ENCODE assay signal across 10 cellular contexts in genomic region chr1:150006881-150007401, GRCh38. TPM values are rescaled to one million over a fixed set of nuclear protein-coding genes. Genes with fewer than 3 reads are reported as not detected.
DNase-seq lines count a peak whose midpoint lies in the region; ATAC-seq and TF ChIP-seq lines count a peak whose summit lies in the region.
"Had no signal": no experiment of that assay in that cellular context is flagged by ENCODE, and none has a peak within 500 bp of the region (broad histone marks: within the 10 kb centered on the region; RNA-seq: fewer than 3 reads in every experiment).

No MANE protein-coding gene starts in this region.

- H3K4me1 ChIP-seq in IMR-90 (ENCODE audit: control insufficient read depth, insufficient read depth, low read length) (peaks cover 13% of the 10 kb centered on the region), sigmoid colon (peaks cover 0 to 71% (median 50%) of the 10 kb centered on the region in 4 donors), left ventricle myocardium inferior (peaks cover 63% of the 10 kb centered on the region)

- no peak for TF ChIP-seq CTCF in IMR-90 (conservative IDR thresholded peaks at IDR 0.05; ENCODE audit: low read depth, low read length)
- no peak for TF ChIP-seq CTCF in sigmoid colon (IDR thresholded peaks at IDR 0.05)
- TF ChIP-seq CTCF in left ventricle myocardium inferior (IDR thresholded peaks at IDR 0.05; ENCODE audit: borderline replicate concordance) = no peak

- no peak overlapping the region for H4K8ac ChIP-seq in IMR-90 (ENCODE audit: low read depth in 2 of 2, low read length in 2 of 2)

- H3K36me3 ChIP-seq in IMR-90 (ENCODE audit: control insufficient read depth, insufficient read depth, low read length) (peaks cover 7% of the 10 kb centered on the region), sigmoid colon (peaks cover 0 to 22% (median 2%) of the 10 kb centered on the region in 4 donors), left ventricle myocardium inferior (peaks cover 15% of the 10 kb centered on the region)

- peak overlapping the region; percentile 11 for H2BK5ac ChIP-seq in IMR-90 (ENCODE audit: low read depth, low read length, poor library complexity, severe bottlenecking)

- H3K14ac ChIP-seq in IMR-90 (replicated peaks; ENCODE audit: low read depth, low read length) = peak overlapping the region; percentile 1; the same call in 1 of the 2 replicates

- no peak for ATAC-seq in IMR-90 (ENCODE audit: low read depth)
- peak; percentile 83 for ATAC-seq in activated T-helper 17 cell treated with anti-CD3 and anti-CD28 coated beads, Interleukin-2, amount 50 U/mL, for 72 hours (replicated peaks)
- ATAC-seq: esophagus mucosa had no signal

- no peak overlapping the region for H3K56ac ChIP-seq in IMR-90 (ENCODE audit: extremely low read depth, insufficient read depth, low read length)

- H3K4me3 ChIP-seq in IMR-90 (ENCODE audit: insufficient read depth, low read depth, low read length) = no peak overlapping the region
- H3K4me3 ChIP-seq in sigmoid colon = peak overlapping the region in 1 of 4 donors; percentile 13
- no peak overlapping the region for H3K4me3 ChIP-seq in left ventricle myocardium inferior

- CTCF ChIA-PET in IMR-90 (lab: Yijun Ruan, JAX) = interaction anchor here (0.7 to 1.3 kb wide), 2 partner anchors 36 to 43 kb away, joined by 3 to 4 read pairs; no protein-coding TSS in a partner anchor

- H3K4ac ChIP-seq in IMR-90 (ENCODE audit: low read depth, low read length) = no peak overlapping the region

- dilution Hi-C loops in IMR-90 (cut with HindIII; ENCODE audit: low sequenced_read_pairs, unreplicated experiment) = no loop called here

- peak overlapping the region; percentile 45; the same call in 1 of the 2 replicates for H3K4me2 ChIP-seq in IMR-90 (ENCODE audit: low read depth, low read length)

- 75% methylated on average over 3 of the region's 4 CpGs; no CpG with 5 or more reads in 1 of the 2 experiments for WGBS in IMR-90 (ENCODE audit: extremely low coverage in 2 of 2, insufficient read length in 1 of 2), 2 experiments
- WGBS in sigmoid colon, 2 donors = 90 to 93% methylated on average over 4 of the region's 4 CpGs

- no peaks in the 10 kb centered on the region for H3K9me3 Mint-ChIP-seq in activated T-helper 17 cell treated with anti-CD3 and anti-CD28 coated beads, Interleukin-2, amount 50 U/mL, for 72 hours

- H3K9me1 ChIP-seq in IMR-90 (ENCODE audit: insufficient read depth, low read length) = peaks cover 14% of the 10 kb centered on the region

- H4K20me1 ChIP-seq in IMR-90 (ENCODE audit: insufficient read depth, low read length) = peaks cover 34% of the 10 kb centered on the region; the same call in 1 of the 2 replicates

- peak; percentile 76 for DNase-seq in IMR-90
- peak; percentile 48 for DNase-seq in fibroblast of peridontal ligament (ENCODE audit: extremely low read depth)
- DNase-seq in sigmoid colon = no peak
- DNase-seq in NCI-H1694 treated with DMSO at 0.1 percent for 48 hours (lab: John Stamatoyannopoulos, UW) = no peak
- DNase-seq in OCI-M1 (lab: John Stamatoyannopoulos, UW) = no peak
- no peak for DNase-seq in left ventricle myocardium inferior
- DNase-seq: activated effector memory CD4-positive, alpha-beta T cell treated with anti-CD3 and anti-CD28 coated beads, Interleukin-2, amount 50 U/mL, for 16 hours; NCI-H1092 treated with DMSO at 0.1 percent for 48 hours had no signal

- peaks cover 80% of the 10 kb centered on the region for H3K36me3 Mint-ChIP-seq in activated T-helper 17 cell treated with anti-CD3 and anti-CD28 coated beads, Interleukin-2, amount 50 U/mL, for 72 hours (ENCODE audit: low read depth)

- TF ChIP-seq EP300 in sigmoid colon (IDR thresholded peaks at IDR 0.05) = no peak

- POLR2A ChIA-PET in IMR-90 (lab: Charles Lee; ENCODE audit: unreplicated experiment) = no interaction called here

- no peaks in the 10 kb centered on the region for H3K27me3 Mint-ChIP-seq in activated T-helper 17 cell treated with anti-CD3 and anti-CD28 coated beads, Interleukin-2, amount 50 U/mL, for 72 hours

- H3K9me3 ChIP-seq in IMR-90 (ENCODE audit: control insufficient read depth, insufficient read depth, low read length) = no peaks in the 10 kb centered on the region
- H3K9me3 ChIP-seq in sigmoid colon = no peaks in the 10 kb centered on the region
- no peaks in the 10 kb centered on the region for H3K9me3 ChIP-seq in left ventricle myocardium inferior (replicated peaks)

- no peaks in the 10 kb centered on the region for H3K27me3 ChIP-seq in IMR-90 (ENCODE audit: control insufficient read depth, insufficient read depth, low read length)
- no peaks in the 10 kb centered on the region for H3K27me3 ChIP-seq in sigmoid colon
- no peaks in the 10 kb centered on the region for H3K27me3 ChIP-seq in left ventricle myocardium inferior (ENCODE audit: low read depth)

- H3K18ac ChIP-seq in IMR-90 (ENCODE audit: low read depth, low read length) = no peak overlapping the region

- no peak overlapping the region for H3K27ac ChIP-seq in IMR-90 (ENCODE audit: insufficient read depth, low read length)
- peak overlapping the region; percentile 1 to 99 (median 55) for H3K27ac ChIP-seq in sigmoid colon
- no peak overlapping the region for H3K27ac ChIP-seq in left ventricle myocardium inferior (replicated peaks)

- BruUV-seq in IMR-90 (replicated peaks; lab: Mats Ljungman, UMichigan) = no TSS peak

- TF ChIP-seq POLR2A in IMR-90 (IDR thresholded peaks at IDR 0.05; ENCODE audit: low read depth, low read length) (no peak), sigmoid colon (IDR thresholded peaks at IDR 0.05) (no peak)

- no peak overlapping the region for H2AFZ ChIP-seq in IMR-90 (replicated peaks; ENCODE audit: low read length, poor library complexity)

- no peak overlapping the region for H4K5ac ChIP-seq in IMR-90 (ENCODE audit: low read depth, low read length)

- peaks cover 43% of the 10 kb centered on the region for H3K4me1 Mint-ChIP-seq in activated T-helper 17 cell treated with anti-CD3 and anti-CD28 coated beads, Interleukin-2, amount 50 U/mL, for 72 hours

- peak overlapping the region; percentile 70; the same call in 1 of the 2 replicates for H3K23ac ChIP-seq in IMR-90 (ENCODE audit: low read depth, low read length)

- H2AK9ac ChIP-seq in IMR-90 (replicated peaks; ENCODE audit: low read depth, low read length, poor library complexity) = no peak overlapping the region

- peaks cover 25 to 54% of the 10 kb centered on the region in 2 experiments for H3K79me1 ChIP-seq in IMR-90 (ENCODE audit: low read depth in 1 of 2, low read length in 2 of 2)

- H3K9ac ChIP-seq in IMR-90 (ENCODE audit: low read depth, low read length) = no peak overlapping the region

- H2BK120ac ChIP-seq in IMR-90 (ENCODE audit: low read depth, low read length) = no peak overlapping the region

- H2BK20ac ChIP-seq in IMR-90 (ENCODE audit: low read depth, low read length) = no peak overlapping the region

- no peak overlapping the region for H2BK15ac ChIP-seq in IMR-90 (ENCODE audit: low read depth, low read length)

- in situ Hi-C loops in IMR-90 (cut with MboI; ENCODE audit: low sequenced_read_pairs) = no loop called here

- no peak overlapping the region; the same call in 1 of the 2 replicates for H4K91ac ChIP-seq in IMR-90 (ENCODE audit: insufficient read depth, low read depth, low read length)

- H3K27ac Mint-ChIP-seq in activated T-helper 17 cell treated with anti-CD3 and anti-CD28 coated beads, Interleukin-2, amount 50 U/mL, for 72 hours = peak overlapping the region; percentile 81

- intact Hi-C loops in IMR-90 (cut with micrococcal nuclease) (no loop called here), sigmoid colon (cut with DNase I) (loop anchor here (5.0 kb wide), 1 partner anchor 35 kb away; no protein-coding TSS in a partner anchor), left ventricle myocardium inferior (cut with micrococcal nuclease) (no loop called here)

- TF ChIP-seq RAD21 in IMR-90 (IDR thresholded peaks at IDR 0.05; ENCODE audit: low read length) = no peak

- H3K4me3 Mint-ChIP-seq in activated T-helper 17 cell treated with anti-CD3 and anti-CD28 coated beads, Interleukin-2, amount 50 U/mL, for 72 hours = peak overlapping the region; percentile 99

- H2AK5ac ChIP-seq in IMR-90 (ENCODE audit: low read depth, low read length) = peak overlapping the region; percentile 40

TF ChIP-seq in IMR-90, 13 proteins besides CTCF, POLR2A, EP300 and RAD21 (continues in another document):
- TF ChIP-seq NFE2L2 (IDR thresholded peaks at IDR 0.05; ENCODE audit: low read depth, low read length) = no peak
- no peak for TF ChIP-seq CHD1 (IDR thresholded peaks at IDR 0.05; ENCODE audit: low read depth, low read length)
- no peak for TF ChIP-seq ELK1 (IDR thresholded peaks at IDR 0.05; ENCODE audit: borderline replicate concordance, low read depth, low read length)
- TF ChIP-seq USF2 (IDR thresholded peaks at IDR 0.05; ENCODE audit: low read depth, low read length) = no peak; the same call in 1 of the 2 replicates
- TF ChIP-seq RFX5 (IDR thresholded peaks at IDR 0.05; ENCODE audit: low read depth, low read length) = no peak
- TF ChIP-seq RCOR1 (IDR thresholded peaks at IDR 0.05; ENCODE audit: insufficient replicate concordance, low read length) = no peak
- TF ChIP-seq MAFK (IDR thresholded peaks at IDR 0.05; ENCODE audit: low read depth, low read length) = no peak
- TF ChIP-seq SMC3 (IDR thresholded peaks at IDR 0.05; ENCODE audit: low read depth, low read length) = no peak

RNA-seq across cellular contexts. Expression of gene OTUD7B, which starts 3.6 kb away (rescaled TPM):
- total RNA-seq in IMR-90 (2012; rRNA removed) (18.1 and 18.6 TPM in 2 replicates), sigmoid colon (10 to 100 TPM; 17.0 to 25.2 (median 19.5) TPM), left ventricle myocardium inferior (23.8 TPM)
- polyA plus RNA-seq in IMR-90 (2012; rRNA removed) (6.9 and 7.5 TPM in 2 replicates), sigmoid colon (1 to 10 TPM; 6.0 to 9.4 (median 8.6) TPM)
- polyA plus RNA-seq in IMR-90 (2012; cell fraction: cytosol; rRNA removed) = 1.9 and 5.8 TPM in 2 replicates
- 2.8 and 4.6 TPM in 2 replicates for polyA plus RNA-seq in IMR-90 (2012; cell fraction: nucleus; rRNA removed; ENCODE audit: low replicate concordance)
- 10 to 100 TPM; 21.4 to 48.7 TPM for total RNA-seq in activated T-helper 17 cell treated with anti-CD3 and anti-CD28 coated beads, Interleukin-2, amount 50 U/mL, for 72 hours

Comparison
In these comparisons a context has a peak if more than half of its experiments do, and no peak if none do; other contexts are left out.
1. DNase-seq: peak in IMR-90 (single experiment) and fibroblast of peridontal ligament (single experiment); none in sigmoid colon (single experiment), NCI-H1694 treated with DMSO at 0.1 percent for 48 hours (single experiment), OCI-M1 (single experiment) and left ventricle myocardium inferior (single experiment).
2. H3K27ac ChIP-seq: peak in sigmoid colon (4 of 4); none in IMR-90 (single experiment) and left ventricle myocardium inferior (single experiment).